ENCODE assay signal across 27 cellular contexts in genomic region chr3:141830508-141830907, GRCh38. TPM values are rescaled to one million over a fixed set of nuclear protein-coding genes. Genes with fewer than 3 reads are reported as not detected.
DNase-seq lines count a peak whose midpoint lies in the region; ATAC-seq, FAIRE-seq and TF ChIP-seq lines count a peak whose summit lies in the region.
"Had no signal": no experiment of that assay in that cellular context is flagged by ENCODE, and none has a peak within 500 bp of the region (broad histone marks: within the 10 kb centered on the region; RNA-seq: fewer than 3 reads in every experiment).

No MANE protein-coding gene starts in this region.

- H3K9me3 ChIP-seq in mammary epithelial cell (replicated peaks; ENCODE audit: insufficient read depth, low read length) (no peaks in the 10 kb centered on the region), keratinocyte (ENCODE audit: control insufficient read depth, low read depth, low read length) (no peaks in the 10 kb centered on the region)
- H3K9me3 ChIP-seq: left ventricle myocardium inferior, mucosa of descending colon, thyroid gland had no signal

- dilution Hi-C loops in mammary epithelial cell (cut with HindIII; ENCODE audit: low sequenced_read_pairs) (no loop called here), keratinocyte (cut with MboI; ENCODE audit: extremely low pct_ligation_motif_present, low sequenced_read_pairs) (no loop called here)

- in situ Hi-C loops in mammary epithelial cell (cut with MboI; ENCODE audit: low sequenced_read_pairs in 2 of 2): no loop called here

- no peak overlapping the region for H3K27ac Mint-ChIP-seq in stimulated activated memory B cell treated with anti-CD40 and anti-IgM and Interleukin-4, amounts not matched to agents 10 μg/mL and 1 μg/mL and 100 μg/mL, for 72 hours
- H3K27ac Mint-ChIP-seq: activated naive CD8-positive, alpha-beta T cell treated with anti-CD3 and anti-CD28 coated beads, Interleukin-2, amount 10 ng/mL, durations not matched to agents 7 days and 5 days; activated T-helper 2 cell treated with anti-CD3 and anti-CD28 coated beads, Interferon-gamma antibody, Interleukin-2, Interleukin-4, amounts not matched to agents 10 μg/mL and 5 μg/mL and 100 μg/mL, durations not matched to agents 14 hours and 24 hours and 36 hours; CD4-positive, alpha-beta T cell; WTC11 had no signal

- H3K9ac ChIP-seq in mammary epithelial cell (ENCODE audit: insufficient read depth, low read length) (peak overlapping the region; percentile 66), keratinocyte (ENCODE audit: control insufficient read depth, extremely low read depth, insufficient read depth, low read length) (peak overlapping the region; percentile 55)

- peak overlapping the region; percentile 88 for H3K27ac ChIP-seq in mammary epithelial cell (ENCODE audit: insufficient read depth, low read depth, low read length)
- peak overlapping the region; percentile 78 for H3K27ac ChIP-seq in keratinocyte (ENCODE audit: control insufficient read depth, insufficient read depth, low read length)
- H3K27ac ChIP-seq in skin epidermis: peak overlapping the region in 17 of 21 experiments; percentile 13 to 82 (median 68)
- H3K27ac ChIP-seq: left ventricle myocardium inferior, thyroid gland had no signal

- H3K4me1 ChIP-seq in mammary epithelial cell (ENCODE audit: insufficient read depth, low read length): peaks cover 37% of the 10 kb centered on the region
- peaks cover 36% of the 10 kb centered on the region for H3K4me1 ChIP-seq in keratinocyte (ENCODE audit: control insufficient read depth, extremely low read depth, insufficient read depth, low read length)
- H3K4me1 ChIP-seq: thyroid gland had no signal

- ATAC-seq in stimulated activated memory B cell treated with anti-CD40 and anti-IgM and Interleukin-4, amounts not matched to agents 10 μg/mL and 1 μg/mL and 100 μg/mL, for 72 hours: no peak
- ATAC-seq: mucosa of descending colon, WTC11 had no signal

- peak overlapping the region; percentile 73 for H2AFZ ChIP-seq in mammary epithelial cell (ENCODE audit: low read depth, low read length)
- peak overlapping the region; percentile 48 for H2AFZ ChIP-seq in keratinocyte (ENCODE audit: control insufficient read depth, low read length)

- TF ChIP-seq CTCF in mammary epithelial cell (conservative IDR thresholded peaks at IDR 0.05 in 1 of 2, IDR thresholded peaks at IDR 0.05 in 1 of 2; ENCODE audit: extremely low read depth in 1 of 2, insufficient read depth in 1 of 2, low read depth in 1 of 2, low read length in 2 of 2) (no peak), keratinocyte (optimal IDR thresholded peaks at IDR 0.05 in 1 of 3, IDR thresholded peaks at IDR 0.05 in 1 of 3, conservative IDR thresholded peaks at IDR 0.05 in 1 of 3; ENCODE audit: extremely low read depth in 1 of 3, insufficient read depth in 2 of 3, low read length in 3 of 3) (no peak)

- H3K79me2 ChIP-seq in mammary epithelial cell (ENCODE audit: insufficient read depth, low read length): no peaks in the 10 kb centered on the region
- H3K79me2 ChIP-seq in keratinocyte (ENCODE audit: control insufficient read depth, insufficient read depth, low read length): no peaks in the 10 kb centered on the region

- DNase-seq in NCI-H69 (lab: John Stamatoyannopoulos, UW): peak; percentile 4
- peak; percentile 97 for DNase-seq in mammary epithelial cell
- DNase-seq in keratinocyte (ENCODE audit: low read depth, low spot score): peak; percentile 95
- DNase-seq in germinal center (ENCODE audit: low spot score): no peak
- DNase-seq in iPS-NIHi11 (ENCODE audit: low spot score): no peak
- no peak for DNase-seq in midbrain (lab: John Stamatoyannopoulos, UW)
- DNase-seq: activated CD4-positive, alpha-beta T cell treated with anti-CD3 and anti-CD28 coated beads, Interleukin-2, amount 50 U/mL, for 4 hours; activated CD8-positive, alpha-beta memory T cell treated with anti-CD3 and anti-CD28 coated beads, Interleukin-2, amount 50 U/mL, for 48 hours; activated naive CD8-positive, alpha-beta T cell treated with anti-CD3 and anti-CD28 coated beads, Interleukin-2, amount 10 ng/mL, durations not matched to agents 7 days and 5 days; CD4-positive, alpha-beta T cell; DMS53; effector memory CD4-positive, alpha-beta T cell; left ventricle myocardium inferior; mucosa of descending colon; NCI-H1092; NCI-H2081; NCI-H510A treated with DMSO at 0.1 percent for 48 hours; stimulated activated CD4-positive, alpha-beta T cell treated with anti-CD3 and anti-CD28 coated beads, Interleukin-2, amount 100 ng/mL, for 48 hours; stimulated activated naive CD4-positive, alpha-beta T cell; T-helper 9 cell; thyroid gland had no signal

- no peaks in the 10 kb centered on the region for H3K9me1 ChIP-seq in keratinocyte (ENCODE audit: control insufficient read depth, extremely low read depth, insufficient read depth, low read length)

- no TSS peak for BruUV-seq in mammary epithelial cell (replicated peaks; lab: Mats Ljungman, UMichigan)

- CTCF ChIA-PET in mammary epithelial cell (lab: Charles Lee; ENCODE audit: low non-redundant PET): interaction anchor here (0.6 to 1.0 kb wide), 2 partner anchors 45 to 93 kb away, joined by 3 read pairs; no protein-coding TSS in a partner anchor

- H3K36me3 ChIP-seq in mammary epithelial cell (ENCODE audit: insufficient read depth, low read length) (no peaks in the 10 kb centered on the region), keratinocyte (ENCODE audit: control insufficient read depth in 2 of 2, extremely low read depth in 1 of 2, insufficient read depth in 2 of 2, low read length in 2 of 2) (no peaks in the 10 kb centered on the region)
- H3K36me3 ChIP-seq: left ventricle myocardium inferior, thyroid gland had no signal

- H3K27me3 ChIP-seq in mammary epithelial cell (ENCODE audit: insufficient read depth, low read length) (no peaks in the 10 kb centered on the region), keratinocyte (ENCODE audit: control insufficient read depth, extremely low read depth, insufficient read depth, low read length) (no peaks in the 10 kb centered on the region)
- H3K27me3 ChIP-seq: thyroid gland had no signal

- H3K4me1 Mint-ChIP-seq in stimulated activated memory B cell treated with anti-CD40 and anti-IgM and Interleukin-4, amounts not matched to agents 10 μg/mL and 1 μg/mL and 100 μg/mL, for 72 hours: no peaks in the 10 kb centered on the region

- H3K36me3 Mint-ChIP-seq in stimulated activated memory B cell treated with anti-CD40 and anti-IgM and Interleukin-4, amounts not matched to agents 10 μg/mL and 1 μg/mL and 100 μg/mL, for 72 hours: no peaks in the 10 kb centered on the region
- H3K36me3 Mint-ChIP-seq: activated naive CD8-positive, alpha-beta T cell treated with anti-CD3 and anti-CD28 coated beads, Interleukin-2, amount 10 ng/mL, durations not matched to agents 7 days and 5 days; brain; WTC11 had no signal

- peak overlapping the region; percentile 72 for H3K4me2 ChIP-seq in mammary epithelial cell (ENCODE audit: insufficient read depth, low read depth, low read length)
- H3K4me2 ChIP-seq in keratinocyte (ENCODE audit: control insufficient read depth, extremely low read depth, insufficient read depth, low read depth, low read length): peak overlapping the region; percentile 83

- intact Hi-C loops in mammary epithelial cell (cut with micrococcal nuclease): loop anchor here (1.0 kb wide), 2 partner anchors 46 to 110 kb away; partner anchors contain the start of gene ATP1B3

- peaks cover 12% of the 10 kb centered on the region for H3K27me3 Mint-ChIP-seq in stimulated activated memory B cell treated with anti-CD40 and anti-IgM and Interleukin-4, amounts not matched to agents 10 μg/mL and 1 μg/mL and 100 μg/mL, for 72 hours
- H3K27me3 Mint-ChIP-seq: activated naive CD8-positive, alpha-beta T cell treated with anti-CD3 and anti-CD28 coated beads, Interleukin-2, amount 10 ng/mL, durations not matched to agents 7 days and 5 days; brain; CD4-positive, alpha-beta T cell had no signal

- no peak overlapping the region for H3K4me3 ChIP-seq in mammary epithelial cell (replicated peaks in 1 of 3; ENCODE audit: insufficient read depth in 1 of 3, low read depth in 2 of 3, low read length in 3 of 3)
- peak overlapping the region in 2 of 3 experiments; percentile 30 to 36 for H3K4me3 ChIP-seq in keratinocyte (ENCODE audit: control insufficient read depth in 2 of 3, extremely low read depth in 1 of 3, insufficient read depth in 2 of 3, low read depth in 1 of 3, low read length in 3 of 3)
- no peak overlapping the region for H3K4me3 ChIP-seq in skin epidermis
- H3K4me3 ChIP-seq: left ventricle myocardium inferior, mucosa of descending colon, thyroid gland had no signal

- FAIRE-seq in keratinocyte (lab: Jason Lieb, UNC): peak; percentile 100
- FAIRE-seq: colon had no signal

- H3K4me3 Mint-ChIP-seq in stimulated activated memory B cell treated with anti-CD40 and anti-IgM and Interleukin-4, amounts not matched to agents 10 μg/mL and 1 μg/mL and 100 μg/mL, for 72 hours: no peak overlapping the region
- H3K4me3 Mint-ChIP-seq: activated naive CD8-positive, alpha-beta T cell treated with anti-CD3 and anti-CD28 coated beads, Interleukin-2, amount 10 ng/mL, durations not matched to agents 7 days and 5 days; brain; CD4-positive, alpha-beta T cell; WTC11 had no signal

- peaks cover 5% of the 10 kb centered on the region for H3K9me3 Mint-ChIP-seq in stimulated activated memory B cell treated with anti-CD40 and anti-IgM and Interleukin-4, amounts not matched to agents 10 μg/mL and 1 μg/mL and 100 μg/mL, for 72 hours
- H3K9me3 Mint-ChIP-seq: activated naive CD8-positive, alpha-beta T cell treated with anti-CD3 and anti-CD28 coated beads, Interleukin-2, amount 10 ng/mL, durations not matched to agents 7 days and 5 days; activated T-helper 2 cell treated with anti-CD3 and anti-CD28 coated beads, Interferon-gamma antibody, Interleukin-2, Interleukin-4, amounts not matched to agents 10 μg/mL and 5 μg/mL and 100 μg/mL, durations not matched to agents 14 hours and 24 hours and 36 hours; CD4-positive, alpha-beta T cell had no signal

- 1% methylated on average over 6 of the region's 6 CpGs for WGBS in mammary epithelial cell (ENCODE audit: low coverage, missing lambda C conversion rate)

- no peaks in the 10 kb centered on the region for H4K20me1 ChIP-seq in mammary epithelial cell (ENCODE audit: insufficient read depth, low read length)
- no peaks in the 10 kb centered on the region for H4K20me1 ChIP-seq in keratinocyte (ENCODE audit: control insufficient read depth, extremely low read depth, insufficient read depth, low read length)

RNA-seq across cellular contexts. Expression of gene ATP1B3, which starts 45.9 kb away (rescaled TPM):
- 100 to 1,000 TPM in 1 of 2 donors, 10 to 100 TPM in 1; 64.8 to 159 TPM for total RNA-seq in mammary epithelial cell
- polyA plus RNA-seq in mammary epithelial cell: 245 TPM
- polyA minus RNA-seq in mammary epithelial cell: 327 TPM
- 231 to 345 TPM (median 308 TPM) in 3 replicates for polyA plus RNA-seq in keratinocyte
- polyA plus RNA-seq in keratinocyte (2011; ENCODE audit: low read depth): 171 TPM
- polyA plus RNA-seq in keratinocyte (2011; cell fraction: cytosol; rRNA removed): 226 and 445 TPM in 2 replicates
- polyA plus RNA-seq in keratinocyte (2011; cell fraction: nucleus; rRNA removed): 446 and 608 TPM in 2 replicates
- polyA plus RNA-seq in keratinocyte (2012; ENCODE audit: low replicate concordance): 221 and 278 TPM in 2 replicates
- polyA minus RNA-seq in keratinocyte: 67.4 to 328 TPM (median 134 TPM) in 3 replicates
- polyA minus RNA-seq in keratinocyte (2011; cell fraction: cytosol; rRNA and poly(A)+ RNA removed): 123 TPM
- polyA minus RNA-seq in keratinocyte (2011; cell fraction: nucleus; rRNA and poly(A)+ RNA removed): 89.8 and 171 TPM in 2 replicates

Comparison
In these comparisons a context has a peak if more than half of its experiments do, and no peak if none do; other contexts are left out.
1. DNase-seq: peak in NCI-H69 (single experiment), mammary epithelial cell (single experiment) and keratinocyte (single experiment); none in germinal center (single experiment), iPS-NIHi11 (single experiment) and midbrain (single experiment).
2. H3K4me3 ChIP-seq: peak in keratinocyte (2 of 3); none in mammary epithelial cell (0 of 3) and skin epidermis (0 of 7).
3. Peak in every context shown above with its lines, with median percentiles within 50 percentile points of each other: H3K27ac ChIP-seq.